In the genomic region with DNA sequence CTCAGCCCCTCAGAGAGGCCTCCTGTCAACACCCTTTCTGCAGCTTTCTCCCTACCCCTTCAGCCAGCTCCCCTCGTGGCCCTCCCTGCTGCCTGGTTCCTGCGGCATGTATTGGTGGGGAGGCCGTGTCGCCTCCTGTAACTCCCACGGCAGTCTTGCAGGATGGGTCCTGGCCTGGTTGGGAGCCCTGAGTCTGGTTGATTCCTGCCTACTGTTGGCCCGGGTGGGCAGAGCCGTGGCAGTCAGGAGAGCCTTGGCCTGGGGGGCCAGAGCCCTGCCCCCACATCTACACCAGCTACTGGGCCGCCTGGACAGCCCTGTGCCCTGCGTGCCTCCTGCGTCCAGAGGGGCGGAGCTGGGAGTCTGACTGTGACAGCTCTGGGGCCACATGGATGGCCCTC, we compare ENCODE assay signal across 1 cellular context.
TF ChIP-seq lines count a peak whose summit lies in the region.

No MANE protein-coding gene starts in this region.

TF ChIP-seq in WTC11, 78 proteins besides CTCF, POLR2A, EP300 and RAD21:
- TF ChIP-seq, protein P1, sequence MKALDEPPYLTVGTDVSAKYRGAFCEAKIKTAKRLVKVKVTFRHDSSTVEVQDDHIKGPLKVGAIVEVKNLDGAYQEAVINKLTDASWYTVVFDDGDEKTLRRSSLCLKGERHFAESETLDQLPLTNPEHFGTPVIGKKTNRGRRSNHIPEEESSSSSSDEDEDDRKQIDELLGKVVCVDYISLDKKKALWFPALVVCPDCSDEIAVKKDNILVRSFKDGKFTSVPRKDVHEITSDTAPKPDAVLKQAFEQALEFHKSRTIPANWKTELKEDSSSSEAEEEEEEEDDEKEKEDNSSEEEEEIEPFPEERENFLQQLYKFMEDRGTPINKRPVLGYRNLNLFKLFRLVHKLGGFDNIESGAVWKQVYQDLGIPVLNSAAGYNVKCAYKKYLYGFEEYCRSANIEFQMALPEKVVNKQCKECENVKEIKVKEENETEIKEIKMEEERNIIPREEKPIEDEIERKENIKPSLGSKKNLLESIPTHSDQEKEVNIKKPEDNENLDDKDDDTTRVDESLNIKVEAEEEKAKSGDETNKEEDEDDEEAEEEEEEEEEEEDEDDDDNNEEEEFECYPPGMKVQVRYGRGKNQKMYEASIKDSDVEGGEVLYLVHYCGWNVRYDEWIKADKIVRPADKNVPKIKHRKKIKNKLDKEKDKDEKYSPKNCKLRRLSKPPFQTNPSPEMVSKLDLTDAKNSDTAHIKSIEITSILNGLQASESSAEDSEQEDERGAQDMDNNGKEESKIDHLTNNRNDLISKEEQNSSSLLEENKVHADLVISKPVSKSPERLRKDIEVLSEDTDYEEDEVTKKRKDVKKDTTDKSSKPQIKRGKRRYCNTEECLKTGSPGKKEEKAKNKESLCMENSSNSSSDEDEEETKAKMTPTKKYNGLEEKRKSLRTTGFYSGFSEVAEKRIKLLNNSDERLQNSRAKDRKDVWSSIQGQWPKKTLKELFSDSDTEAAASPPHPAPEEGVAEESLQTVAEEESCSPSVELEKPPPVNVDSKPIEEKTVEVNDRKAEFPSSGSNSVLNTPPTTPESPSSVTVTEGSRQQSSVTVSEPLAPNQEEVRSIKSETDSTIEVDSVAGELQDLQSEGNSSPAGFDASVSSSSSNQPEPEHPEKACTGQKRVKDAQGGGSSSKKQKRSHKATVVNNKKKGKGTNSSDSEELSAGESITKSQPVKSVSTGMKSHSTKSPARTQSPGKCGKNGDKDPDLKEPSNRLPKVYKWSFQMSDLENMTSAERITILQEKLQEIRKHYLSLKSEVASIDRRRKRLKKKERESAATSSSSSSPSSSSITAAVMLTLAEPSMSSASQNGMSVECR (CRISPR knock-in tag; IDR thresholded peaks at IDR 0.05; ENCODE audit: borderline replicate concordance) = no peak
- TF ChIP-seq NFYB (CRISPR knock-in tag; conservative IDR thresholded peaks at IDR 0.05; ENCODE audit: low read depth) (no peak), ZNF121 (CRISPR knock-in tag; IDR thresholded peaks at IDR 0.05) (no peak), ZNF396 (CRISPR knock-in tag; IDR thresholded peaks at IDR 0.05; ENCODE audit: borderline replicate concordance) (no peak)
- TF ChIP-seq, protein P2, sequence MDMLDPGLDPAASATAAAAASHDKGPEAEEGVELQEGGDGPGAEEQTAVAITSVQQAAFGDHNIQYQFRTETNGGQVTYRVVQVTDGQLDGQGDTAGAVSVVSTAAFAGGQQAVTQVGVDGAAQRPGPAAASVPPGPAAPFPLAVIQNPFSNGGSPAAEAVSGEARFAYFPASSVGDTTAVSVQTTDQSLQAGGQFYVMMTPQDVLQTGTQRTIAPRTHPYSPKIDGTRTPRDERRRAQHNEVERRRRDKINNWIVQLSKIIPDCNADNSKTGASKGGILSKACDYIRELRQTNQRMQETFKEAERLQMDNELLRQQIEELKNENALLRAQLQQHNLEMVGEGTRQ (CRISPR knock-in tag; IDR thresholded peaks at IDR 0.05) = no peak
- TF ChIP-seq, protein P3, sequence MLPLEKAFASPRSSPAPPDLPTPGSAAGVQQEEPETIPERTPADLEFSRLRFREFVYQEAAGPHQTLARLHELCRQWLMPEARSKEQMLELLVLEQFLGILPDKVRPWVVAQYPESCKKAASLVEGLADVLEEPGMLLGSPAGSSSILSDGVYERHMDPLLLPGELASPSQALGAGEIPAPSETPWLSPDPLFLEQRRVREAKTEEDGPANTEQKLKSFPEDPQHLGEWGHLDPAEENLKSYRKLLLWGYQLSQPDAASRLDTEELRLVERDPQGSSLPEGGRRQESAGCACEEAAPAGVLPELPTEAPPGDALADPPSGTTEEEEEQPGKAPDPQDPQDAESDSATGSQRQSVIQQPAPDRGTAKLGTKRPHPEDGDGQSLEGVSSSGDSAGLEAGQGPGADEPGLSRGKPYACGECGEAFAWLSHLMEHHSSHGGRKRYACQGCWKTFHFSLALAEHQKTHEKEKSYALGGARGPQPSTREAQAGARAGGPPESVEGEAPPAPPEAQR (CRISPR knock-in tag; IDR thresholded peaks at IDR 0.05) = no peak
